14 cellular contexts compared by ENCODE assay signal in genomic region chr9:111179577-111179976, GRCh38.
DNase-seq lines count a peak whose midpoint lies in the region; TF ChIP-seq lines count a peak whose summit lies in the region.
"Had no signal": no experiment of that assay in that cellular context is flagged by ENCODE, and none has a peak within 500 bp of the region (broad histone marks: within the 10 kb centered on the region; RNA-seq: fewer than 3 reads in every experiment).

No MANE protein-coding gene starts in this region.

- H3K18ac ChIP-seq in trophoblast cell (ENCODE audit: low read length): no peak overlapping the region

- no peak overlapping the region for H4K91ac ChIP-seq in trophoblast cell (ENCODE audit: low read depth, low read length)

- no peak overlapping the region for H2AFZ ChIP-seq in trophoblast cell (ENCODE audit: insufficient read depth, low read length, poor library complexity)

- H3K9me3 Mint-ChIP-seq in Calu3 (ENCODE audit: low read depth, unreplicated experiment) (no peaks in the 10 kb centered on the region), mesothelial cell of epicardium (peaks cover 17% of the 10 kb centered on the region)

- intact Hi-C loops in Calu3 (cut with micrococcal nuclease; ENCODE audit: unreplicated experiment): no loop called here

- H3K36me3 ChIP-seq in endocrine pancreas (ENCODE audit: control insufficient read depth, insufficient read depth, low read length) (no peaks in the 10 kb centered on the region), trophoblast cell (ENCODE audit: control insufficient read depth in 1 of 2, insufficient read depth in 2 of 2, low read length in 2 of 2) (no peaks in the 10 kb centered on the region)

- no peak overlapping the region for H2AK5ac ChIP-seq in trophoblast cell (ENCODE audit: low read length)

- no peak overlapping the region for H3K4me3 ChIP-seq in HFF-Myc (replicated peaks; ENCODE audit: low read depth, low read length)
- H3K4me3 ChIP-seq in endocrine pancreas (ENCODE audit: control insufficient read depth, insufficient read depth, low read length): peak overlapping the region; percentile 16
- H3K4me3 ChIP-seq in trophoblast cell (ENCODE audit: low read depth, low read length): no peak overlapping the region
- H3K4me3 ChIP-seq: SK-N-MC had no signal

- no peak overlapping the region for H3K9ac ChIP-seq in endocrine pancreas (ENCODE audit: control insufficient read depth, insufficient read depth, low read length)
- H3K9ac ChIP-seq in trophoblast cell (ENCODE audit: low read length): no peak overlapping the region

- no peaks in the 10 kb centered on the region for H3K79me2 ChIP-seq in trophoblast cell (ENCODE audit: control insufficient read depth, insufficient read depth, low read length, poor library complexity)

- no CpG with 5 or more reads among the region's 5 CpGs for WGBS in trophoblast cell (ENCODE audit: extremely low coverage, insufficient coverage, insufficient read length)

- H3K27me3 Mint-ChIP-seq in Calu3 (ENCODE audit: unreplicated experiment) (no peaks in the 10 kb centered on the region), mesothelial cell of epicardium (ENCODE audit: low read depth) (peaks cover 4% of the 10 kb centered on the region)

- H3K4me3 Mint-ChIP-seq in Calu3 (ENCODE audit: low read depth, unreplicated experiment) (peak overlapping the region; percentile 45), mesothelial cell of epicardium (no peak overlapping the region)
- H3K4me3 Mint-ChIP-seq: naive thymus-derived CD8-positive, alpha-beta T cell had no signal

- H3K4me1 ChIP-seq in endocrine pancreas (ENCODE audit: control insufficient read depth, insufficient read depth, low read length) (no peaks in the 10 kb centered on the region), trophoblast cell (ENCODE audit: control insufficient read depth in 1 of 2, insufficient read depth in 2 of 2, low read length in 2 of 2) (no peaks in the 10 kb centered on the region)

- H3K36me3 Mint-ChIP-seq in Calu3 (ENCODE audit: insufficient read depth, unreplicated experiment) (peaks cover 6% of the 10 kb centered on the region), mesothelial cell of epicardium (peaks cover 1% of the 10 kb centered on the region)
- H3K36me3 Mint-ChIP-seq: naive thymus-derived CD8-positive, alpha-beta T cell had no signal

- H2BK120ac ChIP-seq in trophoblast cell (ENCODE audit: insufficient read depth, low read length, poor library complexity): no peak overlapping the region

- no peak overlapping the region for H2BK12ac ChIP-seq in trophoblast cell (ENCODE audit: low read length)

- no peak overlapping the region for H2BK5ac ChIP-seq in trophoblast cell (ENCODE audit: low read depth, low read length, poor library complexity)

- no peak overlapping the region for H3K4ac ChIP-seq in trophoblast cell (ENCODE audit: low read depth, low read length)

- no peak overlapping the region for H4K12ac ChIP-seq in trophoblast cell (ENCODE audit: low read depth, low read length)

- H3K27ac Mint-ChIP-seq in Calu3 (ENCODE audit: unreplicated experiment) (peak overlapping the region; percentile 71), mesothelial cell of epicardium (no peak overlapping the region)
- H3K27ac Mint-ChIP-seq: naive thymus-derived CD8-positive, alpha-beta T cell had no signal

- no peak overlapping the region for H3K23ac ChIP-seq in trophoblast cell (ENCODE audit: low read length)

- no peaks in the 10 kb centered on the region for H3K9me3 ChIP-seq in endocrine pancreas (ENCODE audit: control insufficient read depth, low read length)
- H3K9me3 ChIP-seq in trophoblast cell (ENCODE audit: insufficient read depth, low read depth, low read length): no peaks in the 10 kb centered on the region

- no peak for TF ChIP-seq CTCF in Calu3 (IDR thresholded peaks at IDR 0.05; ENCODE audit: unreplicated experiment)
- no peak for TF ChIP-seq CTCF in HFF-Myc (IDR thresholded peaks at IDR 0.05; ENCODE audit: low read depth, low read length, missing control alignments)
- no peak for TF ChIP-seq CTCF in mesothelial cell of epicardium (IDR thresholded peaks at IDR 0.05; ENCODE audit: unreplicated experiment)

- no peak overlapping the region for H3K14ac ChIP-seq in trophoblast cell (ENCODE audit: low read length)

- no peak overlapping the region for H3K27ac ChIP-seq in trophoblast cell (ENCODE audit: low read depth, low read length)
- H3K27ac ChIP-seq: SK-N-MC, VCaP had no signal

- no peak for DNase-seq in Calu3
- peak; percentile 44 for DNase-seq in HFF-Myc (ENCODE audit: extremely low read depth, low read depth)
- DNase-seq in NCI-H69 (lab: John Stamatoyannopoulos, UW): peak; percentile 24
- DNase-seq in GM03348 (ENCODE audit: low spot score): no peak
- no peak for DNase-seq in trophoblast cell
- DNase-seq in mesothelial cell of epicardium (ENCODE audit: low spot score in 2 of 2, unreplicated experiment in 2 of 2): no peak
- DNase-seq in activated T-cell treated with anti-CD3 and anti-CD28 coated beads, Interleukin-2, amount 50 U/mL, for 1 hour: no peak
- DNase-seq: activated naive CD4-positive, alpha-beta T cell; naive thymus-derived CD8-positive, alpha-beta T cell; NCI-H1417 treated with DMSO at 0.1 percent for 48 hours; stimulated activated CD4-positive, alpha-beta T cell treated with anti-CD3 and anti-CD28 coated beads, Interleukin-15, amount 100 ng/mL, for 24 hours had no signal

- no peaks in the 10 kb centered on the region for H3K27me3 ChIP-seq in endocrine pancreas (ENCODE audit: control insufficient read depth, insufficient read depth, low read length)
- no peaks in the 10 kb centered on the region for H3K27me3 ChIP-seq in trophoblast cell (ENCODE audit: insufficient read depth, low read length)

- no peaks in the 10 kb centered on the region for H3K79me1 ChIP-seq in trophoblast cell (ENCODE audit: low read length)

- H3K4me2 ChIP-seq in trophoblast cell (ENCODE audit: low read length): no peak overlapping the region

- H3K4me1 Mint-ChIP-seq in Calu3 (ENCODE audit: low read depth, unreplicated experiment): peaks cover 24% of the 10 kb centered on the region
- peaks cover 8% of the 10 kb centered on the region for H3K4me1 Mint-ChIP-seq in mesothelial cell of epicardium
- H3K4me1 Mint-ChIP-seq: naive thymus-derived CD8-positive, alpha-beta T cell had no signal

- BruUV-seq in Calu3 (replicated peaks; lab: Mats Ljungman, UMichigan): no TSS peak

- CTCF ChIA-PET in Calu3 (lab: Charles Lee): interaction anchor here (0.7 to 0.8 kb wide), 2 partner anchors 10 to 20 kb away, joined by 3 to 4 read pairs; no protein-coding TSS in a partner anchor

- H4K8ac ChIP-seq in trophoblast cell (ENCODE audit: low read depth, low read length): no peak overlapping the region

Comparison
In these comparisons a context has a peak if more than half of its experiments do, and no peak if none do; other contexts are left out.
1. DNase-seq: peak in HFF-Myc (single experiment) and NCI-H69 (single experiment); none in Calu3 (single experiment), GM03348 (single experiment), trophoblast cell (0 of 2), mesothelial cell of epicardium (0 of 2) and activated T-cell treated with anti-CD3 and anti-CD28 coated beads, Interleukin-2, amount 50 U/mL, for 1 hour (single experiment).